Comparison of ENCODE assay signal across 8 cellular contexts in the genomic region with DNA sequence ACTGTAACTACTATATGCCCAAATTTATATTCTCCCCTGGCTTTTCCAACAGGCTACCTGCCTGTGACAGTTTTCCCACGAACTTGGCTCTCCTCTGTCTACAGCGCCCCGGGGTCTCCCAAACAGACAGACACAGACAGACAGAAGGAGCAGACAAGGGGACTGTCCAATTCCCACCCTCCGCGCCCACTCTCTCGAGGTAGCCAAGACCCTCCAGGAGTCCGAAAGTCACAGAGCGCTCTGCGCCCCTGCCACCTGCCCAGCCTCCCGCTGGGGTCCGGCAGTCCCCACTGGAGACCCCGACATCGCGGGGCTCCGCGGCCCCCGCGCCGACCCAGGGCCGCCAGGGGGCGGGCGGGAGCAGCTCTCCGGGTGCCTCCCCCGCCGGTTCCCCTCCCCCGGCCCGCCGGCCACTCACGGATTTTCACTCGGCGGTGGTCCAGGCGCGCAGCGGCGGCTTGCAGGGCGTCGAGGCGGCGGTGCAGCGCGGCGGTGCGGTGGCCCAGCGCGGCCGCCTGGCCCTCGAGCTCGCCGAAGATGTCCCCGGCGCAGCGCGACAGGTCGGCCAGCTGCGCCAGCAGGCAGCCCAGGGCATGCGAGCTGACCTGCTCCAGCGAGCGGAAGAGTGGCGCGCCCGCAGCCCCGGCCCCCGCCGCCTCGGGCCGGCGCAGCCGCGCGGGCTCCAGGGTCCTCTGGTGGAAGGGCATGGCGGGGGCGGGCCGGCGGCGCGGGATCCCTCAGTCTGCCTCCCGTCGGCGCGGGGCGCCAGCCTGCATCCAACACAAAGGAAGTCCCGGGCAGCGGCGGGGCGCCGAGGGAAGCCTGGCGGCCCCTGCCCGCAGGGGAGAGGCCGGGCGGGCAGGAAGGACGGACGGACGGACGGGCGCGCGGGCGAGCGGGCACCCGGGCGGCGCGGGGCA.
DNase-seq lines count a peak whose midpoint lies in the region; ATAC-seq, FAIRE-seq and TF ChIP-seq lines count a peak whose summit lies in the region.

No MANE protein-coding gene starts in this region.

- H3K4me1 ChIP-seq in neural progenitor cell (no peaks in the 10 kb centered on the region), upper lobe of left lung (peaks cover 0 to 15% (median 5%) of the 10 kb centered on the region in 4 donors)

- H3K9me3 ChIP-seq in CD4-positive, alpha-beta T cell (ENCODE audit: control insufficient read depth, low read length) = no peaks in the 10 kb centered on the region
- no peaks in the 10 kb centered on the region for H3K9me3 ChIP-seq in neural progenitor cell (ENCODE audit: low read depth)
- no peaks in the 10 kb centered on the region for H3K9me3 ChIP-seq in upper lobe of left lung

- CTCF ChIA-PET in CD4-positive, alpha-beta T cell (lab: Charles Lee) = no interaction called here

- peak overlapping the region; percentile 88 for H3K4me3 Mint-ChIP-seq in CD4-positive, alpha-beta T cell
- peak overlapping the region; percentile 94 for H3K4me3 Mint-ChIP-seq in neural progenitor cell

- WGBS in upper lobe of left lung, 2 donors = 0 to 1% methylated on average over 6 to 29 of the region's 103 CpGs

- FAIRE-seq in frontal cortex (lab: Jason Lieb, UNC) = no peak

- peak overlapping the region; percentile 74 for H3K4me2 ChIP-seq in neural progenitor cell

- intact Hi-C loops in CD4-positive, alpha-beta T cell (cut with DNase I, micrococcal nuclease) = loop anchor here (1.0 to 5.0 kb wide), 3 partner anchors 71 to 675 kb away; no protein-coding TSS in a partner anchor

- peaks cover 17% of the 10 kb centered on the region for H3K27me3 ChIP-seq in CD4-positive, alpha-beta T cell (ENCODE audit: control insufficient read depth, insufficient read depth, low read length)
- peaks cover 23% of the 10 kb centered on the region for H3K27me3 ChIP-seq in neural progenitor cell
- no peaks in the 10 kb centered on the region for H3K27me3 ChIP-seq in upper lobe of left lung

- H3K36me3 ChIP-seq in neural progenitor cell (no peaks in the 10 kb centered on the region), upper lobe of left lung (no peaks in the 10 kb centered on the region)

- TF ChIP-seq POLR2A in upper lobe of left lung (IDR thresholded peaks at IDR 0.05) = no peak

- peaks cover 49% of the 10 kb centered on the region for H3K27me3 Mint-ChIP-seq in CD4-positive, alpha-beta T cell
- H3K27me3 Mint-ChIP-seq in neural progenitor cell (ENCODE audit: insufficient read depth, low read depth) = peaks cover 4% of the 10 kb centered on the region

- no peak for TF ChIP-seq EP300 in upper lobe of left lung (IDR thresholded peaks at IDR 0.05)

- peak overlapping the region; percentile 33 for H3K9ac ChIP-seq in neural progenitor cell

- DNase-seq in CD4-positive, alpha-beta T cell = peak in 7 of 10 experiments; percentile 10 to 58 (median 29)
- DNase-seq in activated naive CD4-positive, alpha-beta T cell (lab: John Stamatoyannopoulos, UW) = peak; percentile 8 to 44 (median 14)
- DNase-seq in frontal cortex (ENCODE audit: low spot score in 2 of 2) (peak; percentile 89 to 91), neural progenitor cell (ENCODE audit: low spot score) (peak; percentile 80), upper lobe of left lung (peak; percentile 71 to 96)

- H3K4me1 Mint-ChIP-seq in CD4-positive, alpha-beta T cell (ENCODE audit: low read depth) = peaks cover 7% of the 10 kb centered on the region
- H3K4me1 Mint-ChIP-seq in neural progenitor cell = peaks cover 11% of the 10 kb centered on the region

- ATAC-seq in CD4-positive, alpha-beta T cell (ENCODE audit: poor library complexity) = peak; percentile 64
- peak; percentile 58 for ATAC-seq in GM19351 (IDR thresholded peaks at IDR 0.05; ENCODE audit: unreplicated experiment)
- peak; percentile 63 for ATAC-seq in HG03439 (IDR thresholded peaks at IDR 0.05; ENCODE audit: unreplicated experiment)
- peak; percentile 85 to 93 for ATAC-seq in upper lobe of left lung (ENCODE audit: low FRiP score in 2 of 2)

- H3K36me3 Mint-ChIP-seq in CD4-positive, alpha-beta T cell (ENCODE audit: low read depth) = no peaks in the 10 kb centered on the region
- peaks cover 6% of the 10 kb centered on the region for H3K36me3 Mint-ChIP-seq in neural progenitor cell

- POLR2A ChIA-PET in CD4-positive, alpha-beta T cell (lab: Charles Lee) = interaction anchor here (1.1 to 1.8 kb wide), 3 partner anchors 18 to 682 kb away, joined by 3 to 5 read pairs (median 3); partner anchors contain the start of gene CITED2

- peaks cover 43% of the 10 kb centered on the region for H3K79me2 ChIP-seq in neural progenitor cell (ENCODE audit: low read depth)

- no peak overlapping the region for H3K27ac Mint-ChIP-seq in CD4-positive, alpha-beta T cell
- peak overlapping the region; percentile 67 for H3K27ac Mint-ChIP-seq in neural progenitor cell

- H3K27ac ChIP-seq in CD4-positive, alpha-beta T cell (ENCODE audit: low read depth, low read length) = no peak overlapping the region
- H3K27ac ChIP-seq in neural progenitor cell (peak overlapping the region; percentile 67), upper lobe of left lung (peak overlapping the region; percentile 77 to 89 (median 81))

- H2AFZ ChIP-seq in neural progenitor cell (replicated peaks) = peak overlapping the region; percentile 90

- peak; percentile 73 for TF ChIP-seq CTCF in CD4-positive, alpha-beta T cell (IDR thresholded peaks at IDR 0.05)
- peak; percentile 83 for TF ChIP-seq CTCF in neural progenitor cell (IDR thresholded peaks at IDR 0.05)
- peak; percentile 84 to 92 (median 90) for TF ChIP-seq CTCF in upper lobe of left lung (IDR thresholded peaks at IDR 0.05)

- peaks cover 21% of the 10 kb centered on the region for H4K20me1 ChIP-seq in neural progenitor cell (ENCODE audit: low read depth)

- H3F3A ChIP-seq in neural progenitor cell (ENCODE audit: low read depth) = no peaks in the 10 kb centered on the region

- H3K4me3 ChIP-seq in neural progenitor cell (peak overlapping the region; percentile 96), upper lobe of left lung (peak overlapping the region; percentile 73 to 93 (median 84))

- no peaks in the 10 kb centered on the region for H3K9me3 Mint-ChIP-seq in CD4-positive, alpha-beta T cell
- H3K9me3 Mint-ChIP-seq in neural progenitor cell = no peaks in the 10 kb centered on the region

TF ChIP-seq in PFSK-1, 5 proteins besides CTCF, POLR2A, EP300 and RAD21:
- TF ChIP-seq REST (IDR thresholded peaks at IDR 0.05; ENCODE audit: insufficient read depth in 1 of 2, low read depth in 2 of 2, low read length in 2 of 2) (0 out of 4 replicates have a peak, but pooled peaks of 1 of the 2 experiments have one; percentile 6), SIN3A (IDR thresholded peaks at IDR 0.05; ENCODE audit: borderline replicate concordance, insufficient read depth, low read length) (no peak), FOXP2 (optimal IDR thresholded peaks at IDR 0.05; ENCODE audit: borderline replicate concordance, extremely low read depth, extremely low read length, insufficient read depth) (peak; percentile 72), POLR2AphosphoS5 (IDR thresholded peaks at IDR 0.05; ENCODE audit: low read depth, low read length) (peak; percentile 39), TAF1 (IDR thresholded peaks at IDR 0.05; ENCODE audit: borderline replicate concordance, insufficient read depth, low read length) (peak; percentile 22; the same call in 1 of the 2 replicates)

Comparison
In these comparisons a context has a peak if more than half of its experiments do, and no peak if none do; other contexts are left out.
1. DNase-seq: peak in every context shown above with its lines; median percentile 90 in frontal cortex; 84 in upper lobe of left lung; 80 in neural progenitor cell; 29 in CD4-positive, alpha-beta T cell; 14 in activated naive CD4-positive, alpha-beta T cell.